24 cellular contexts compared by ENCODE assay signal in the genomic region with DNA sequence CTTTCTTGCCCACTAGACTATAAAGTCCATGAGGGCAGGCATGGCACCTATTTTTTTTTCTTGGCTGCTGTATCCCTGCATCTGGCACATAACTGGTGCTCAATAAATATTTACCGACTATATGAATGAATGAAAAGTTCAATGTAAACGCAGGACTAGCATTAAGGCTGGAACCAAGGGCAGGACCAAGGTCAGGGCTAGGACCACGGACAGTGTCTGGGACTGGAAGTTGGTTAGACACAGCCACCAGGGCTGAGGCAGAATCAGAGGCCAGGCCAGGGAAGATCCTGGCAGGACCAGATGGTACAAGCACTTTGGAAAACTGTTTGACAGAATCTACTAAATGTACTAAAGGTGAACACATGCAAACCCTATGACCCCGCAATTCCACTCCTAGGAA. TPM values are rescaled to one million over a fixed set of nuclear protein-coding genes. Genes with fewer than 3 reads are reported as not detected.
DNase-seq lines count a peak whose midpoint lies in the region; ATAC-seq and TF ChIP-seq lines count a peak whose summit lies in the region.
"Had no signal": no experiment of that assay in that cellular context is flagged by ENCODE, and none has a peak within 500 bp of the region (broad histone marks: within the 10 kb centered on the region; RNA-seq: fewer than 3 reads in every experiment).

No MANE protein-coding gene starts in this region.

- no peaks in the 10 kb centered on the region; the same call in 1 of the 2 replicates for H4K20me1 ChIP-seq in GM23338 (replicated peaks; ENCODE audit: insufficient read depth)

- H3K27ac ChIP-seq in GM23338 (ENCODE audit: low read depth) (no peak overlapping the region), vagina (peak overlapping the region; percentile 94), esophagus squamous epithelium (peak overlapping the region in 1 of 4 donors; percentile 89)
- H3K27ac ChIP-seq: parathyroid adenoma, SJSA1 had no signal

- 55 to 66% methylated on average over 2 to 4 of the region's 4 CpGs for WGBS in esophagus squamous epithelium, 2 donors

- H3K4me1 Mint-ChIP-seq in GM23338 (peaks cover 21% of the 10 kb centered on the region), endothelial cell (ENCODE audit: unreplicated experiment) (peaks cover 17% of the 10 kb centered on the region)

- H3K79me2 ChIP-seq in GM23338 (replicated peaks; ENCODE audit: insufficient read depth) = no peaks in the 10 kb centered on the region
- H3K79me2 ChIP-seq: parathyroid adenoma had no signal

- no peaks in the 10 kb centered on the region for H3F3A ChIP-seq in GM23338 (replicated peaks; ENCODE audit: low read depth)

- H3K4me3 ChIP-seq in GM23338 (no peak overlapping the region), vagina (no peak overlapping the region), esophagus squamous epithelium (no peak overlapping the region)
- H3K4me3 ChIP-seq: SJSA1 had no signal

- no peak overlapping the region for H3K27ac Mint-ChIP-seq in GM23338
- no peak overlapping the region for H3K27ac Mint-ChIP-seq in endothelial cell (ENCODE audit: unreplicated experiment)
- H3K27ac Mint-ChIP-seq: activated CD4-positive, alpha-beta memory T cell treated with anti-CD3 and anti-CD28 coated beads for 36 hours; natural killer cell; stimulated activated memory B cell treated with anti-CD40 and anti-IgM and Interleukin-4, amounts not matched to agents 10 μg/mL and 1 μg/mL and 100 μg/mL, for 72 hours had no signal

- peaks cover 2% of the 10 kb centered on the region; the same call in 1 of the 3 replicates for H3K9me3 Mint-ChIP-seq in GM23338
- no peaks in the 10 kb centered on the region for H3K9me3 Mint-ChIP-seq in endothelial cell (ENCODE audit: unreplicated experiment)
- H3K9me3 Mint-ChIP-seq: activated CD4-positive, alpha-beta memory T cell treated with anti-CD3 and anti-CD28 coated beads for 36 hours; natural killer cell; stimulated activated memory B cell treated with anti-CD40 and anti-IgM and Interleukin-4, amounts not matched to agents 10 μg/mL and 1 μg/mL and 100 μg/mL, for 72 hours had no signal

- no peak overlapping the region for H2AFZ ChIP-seq in GM23338
- H2AFZ ChIP-seq: parathyroid adenoma had no signal

- intact Hi-C loops in vagina (cut with DNase I) (no loop called here), esophagus squamous epithelium (cut with DNase I) (no loop called here)

- peaks cover 17% of the 10 kb centered on the region for H3K27me3 Mint-ChIP-seq in GM23338 (ENCODE audit: insufficient read depth, low read depth, poor library complexity)
- peaks cover 11% of the 10 kb centered on the region for H3K27me3 Mint-ChIP-seq in endothelial cell (ENCODE audit: unreplicated experiment)

- H3K36me3 Mint-ChIP-seq in GM23338 (ENCODE audit: low read depth) (no peaks in the 10 kb centered on the region), endothelial cell (ENCODE audit: low read depth, unreplicated experiment) (no peaks in the 10 kb centered on the region)
- H3K36me3 Mint-ChIP-seq: activated CD4-positive, alpha-beta memory T cell treated with anti-CD3 and anti-CD28 coated beads for 36 hours; natural killer cell; stimulated activated memory B cell treated with anti-CD40 and anti-IgM and Interleukin-4, amounts not matched to agents 10 μg/mL and 1 μg/mL and 100 μg/mL, for 72 hours had no signal

- H3K9me3 ChIP-seq in vagina = no peaks in the 10 kb centered on the region
- H3K9me3 ChIP-seq in esophagus squamous epithelium = no peaks in the 10 kb centered on the region
- H3K9me3 ChIP-seq: Peyer's patch, SJSA1 had no signal

- no peaks in the 10 kb centered on the region; the same call in 1 of the 2 replicates for H3K9me2 ChIP-seq in GM23338 (ENCODE audit: insufficient read depth)

- ATAC-seq in GM23338 = peak; percentile 14; the same call in 2 of the 3 replicates
- ATAC-seq in SK-N-SH treated with all-trans-retinoic acid at 6 μM for 48 hours = peak; percentile 48
- no peak for ATAC-seq in HG03521 (IDR thresholded peaks at IDR 0.05; ENCODE audit: unreplicated experiment)
- ATAC-seq: natural killer cell; stimulated activated memory B cell treated with anti-CD40 and anti-IgM and Interleukin-4, amounts not matched to agents 10 μg/mL and 1 μg/mL and 100 μg/mL, for 72 hours had no signal

- no peak overlapping the region for H3K4me2 ChIP-seq in GM23338

- TF ChIP-seq POLR2A in vagina (IDR thresholded peaks at IDR 0.05) (no peak), esophagus squamous epithelium (IDR thresholded peaks at IDR 0.05) (no peak)

- H3K4me1 ChIP-seq in GM23338 (ENCODE audit: insufficient read depth) = peaks cover 13% of the 10 kb centered on the region; the same call in 1 of the 2 replicates
- H3K4me1 ChIP-seq in vagina = peaks cover 58% of the 10 kb centered on the region
- peaks cover 21 to 51% (median 27%) of the 10 kb centered on the region in 3 donors for H3K4me1 ChIP-seq in esophagus squamous epithelium

- DNase-seq in GM23338 (ENCODE audit: low spot score) = no peak
- DNase-seq in endothelial cell (ENCODE audit: low spot score) = peak; percentile 40
- no peak for DNase-seq in vagina (ENCODE audit: extremely low spot score in 2 of 2)
- no peak for DNase-seq in NCI-H1436 treated with DMSO at 0.1 percent for 48 hours (lab: John Stamatoyannopoulos, UW)
- DNase-seq in esophagus squamous epithelium (lab: John Stamatoyannopoulos, UW) = no peak
- DNase-seq: activated CD4-positive, alpha-beta memory T cell treated with anti-CD3 and anti-CD28 coated beads for 36 hours; activated CD4-positive, CD25-positive, alpha-beta regulatory T cell; activated T-cell treated with anti-CD3 and anti-CD28 coated beads, Interleukin-2, amount 50 U/mL, for 1 hour; amniotic stem cell; C1 segment of cervical spinal cord; caudate nucleus; erythroblast; KBM-7; natural killer cell; NCI-H187 treated with DMSO at 0.1 percent for 48 hours; NCI-H2227 treated with DMSO at 0.1 percent for 48 hours; NCI-H82; Peyer's patch had no signal

- H3K27me3 ChIP-seq in GM23338 (ENCODE audit: insufficient read depth) (peaks cover 8% of the 10 kb centered on the region; the same call in 1 of the 2 replicates), vagina (no peaks in the 10 kb centered on the region), esophagus squamous epithelium (peaks cover 0 to 6% (median 0%) of the 10 kb centered on the region in 4 donors)
- H3K27me3 ChIP-seq: Peyer's patch had no signal

- TF ChIP-seq CTCF in GM23338 (conservative IDR thresholded peaks at IDR 0.05; ENCODE audit: low read depth in 2 of 2) (no peak), endothelial cell (IDR thresholded peaks at IDR 0.05; ENCODE audit: unreplicated experiment) (no peak), vagina (IDR thresholded peaks at IDR 0.05) (no peak), esophagus squamous epithelium (IDR thresholded peaks at IDR 0.05) (no peak)

- H3K36me3 ChIP-seq in GM23338 (ENCODE audit: insufficient read depth) (no peaks in the 10 kb centered on the region), vagina (no peaks in the 10 kb centered on the region), esophagus squamous epithelium (no peaks in the 10 kb centered on the region)
- H3K36me3 ChIP-seq: Peyer's patch, SJSA1 had no signal

- H3K4me3 Mint-ChIP-seq in GM23338 = no peak overlapping the region
- H3K4me3 Mint-ChIP-seq in endothelial cell (ENCODE audit: unreplicated experiment) = no peak overlapping the region
- H3K4me3 Mint-ChIP-seq: activated CD4-positive, alpha-beta memory T cell treated with anti-CD3 and anti-CD28 coated beads for 36 hours; natural killer cell; stimulated activated memory B cell treated with anti-CD40 and anti-IgM and Interleukin-4, amounts not matched to agents 10 μg/mL and 1 μg/mL and 100 μg/mL, for 72 hours had no signal

TF ChIP-seq in GM23338, 12 proteins besides CTCF, POLR2A, EP300 and RAD21 (continues in another document):
- TF ChIP-seq POLR2AphosphoS5 (IDR thresholded peaks at IDR 0.05; ENCODE audit: low read depth) (no peak), STAT1 (IDR thresholded peaks at IDR 0.05; ENCODE audit: unreplicated experiment) (no peak)

TF ChIP-seq in SK-N-SH treated with all-trans-retinoic acid at 6 μM for 48 hours, 23 proteins besides CTCF, POLR2A, EP300 and RAD21 (continues in another document):
- TF ChIP-seq ZFP30 (CRISPR knock-in tag; IDR thresholded peaks at IDR 0.05) (no peak), RARB (CRISPR knock-in tag; IDR thresholded peaks at IDR 0.05) (no peak), ISL1 (CRISPR knock-in tag; IDR thresholded peaks at IDR 0.05) (no peak)

RNA-seq across cellular contexts. Expression of a gene that starts 3.7 kb away (rescaled TPM):
- total RNA-seq in GM23338 (2014; rRNA removed; shearing (Covaris generic)) = 3.4 and 6.0 TPM in 2 replicates
- polyA plus RNA-seq in GM23338 (2016; fragmentation: Nextera tagmentation; extraction: Ambion mirVana) = 1.1 and 2.0 TPM in 2 replicates
- total RNA-seq in endothelial cell (ENCODE audit: unreplicated experiment) = 7.5 TPM
- 207 TPM for total RNA-seq in vagina
- 100 to 1,000 TPM in 1 of 4 donors, 10 to 100 TPM in 3; 10.5 to 102 (median 31.0) TPM for total RNA-seq in esophagus squamous epithelium

RNA-seq across cellular contexts. Expression of a gene that starts 22.6 kb away (rescaled TPM):
- 21.7 and 24.9 TPM in 2 replicates for total RNA-seq in GM23338 (2014; rRNA removed; shearing (Covaris generic))
- 25.9 and 26.1 TPM in 2 replicates for polyA plus RNA-seq in GM23338 (2016; fragmentation: Nextera tagmentation; extraction: Ambion mirVana)
- total RNA-seq in endothelial cell (ENCODE audit: unreplicated experiment) (72.9 TPM), vagina (76.6 TPM), esophagus squamous epithelium (10 to 100 TPM; 27.3 to 45.4 (median 30.0) TPM)

RNA-seq across cellular contexts. Expression of a gene that starts 24.7 kb away (rescaled TPM):
- 6.4 and 7.5 TPM in 2 replicates for total RNA-seq in GM23338 (2014; rRNA removed; shearing (Covaris generic))
- polyA plus RNA-seq in GM23338 (2016; fragmentation: Nextera tagmentation; extraction: Ambion mirVana) = 7.6 and 9.6 TPM in 2 replicates
- total RNA-seq in endothelial cell (ENCODE audit: unreplicated experiment) (5.2 TPM), vagina (2.7 TPM), esophagus squamous epithelium (10 to 100 TPM in 1 of 4 donors, 1 to 10 TPM in 3; 5.9 to 16.7 (median 6.8) TPM)

RNA-seq across cellular contexts. Expression of a gene that starts 46.3 kb away (rescaled TPM):
- 1.2 TPM in 1 of 2 replicates, not detected in the other for total RNA-seq in GM23338 (2014; rRNA removed; shearing (Covaris generic))
- 1.7 and 2.7 TPM in 2 replicates for polyA plus RNA-seq in GM23338 (2016; fragmentation: Nextera tagmentation; extraction: Ambion mirVana)
- total RNA-seq in endothelial cell (ENCODE audit: unreplicated experiment) (2.1 TPM), vagina (8.8 TPM), esophagus squamous epithelium (under 1 TPM in 3 of 4 donors, not detected in 1; 0.35 to 0.87 (median 0.57) TPM)
- total RNA-seq: SJSA1; T-helper 2 cell treated with Interferon-gamma antibody and Interleukin-4, amounts not matched to agents 100 ng/mL and 5 ng/mL, for 36 hours had no signal

RNA-seq across cellular contexts. Expression of a gene that starts 48.5 kb away (rescaled TPM):
- total RNA-seq in GM23338 (2014; rRNA removed; shearing (Covaris generic)) = 12.5 and 20.6 TPM in 2 replicates
- polyA plus RNA-seq in GM23338 (2016; fragmentation: Nextera tagmentation; extraction: Ambion mirVana) = 8.9 and 10.1 TPM in 2 replicates
- 44.4 TPM for total RNA-seq in endothelial cell (ENCODE audit: unreplicated experiment)
- 31.9 TPM for total RNA-seq in vagina
- total RNA-seq in esophagus squamous epithelium = 100 to 1,000 TPM in 1 of 4 donors, 10 to 100 TPM in 3; 17.3 to 133 (median 23.7) TPM
